In genomic region chr6:43575105-43575771, GRCh38 we compare ENCODE assay signal across 1 cellular context.
TF ChIP-seq lines count a peak whose summit lies in the region.

No MANE protein-coding gene starts in this region.

TF ChIP-seq in HepG2, 621 proteins besides CTCF, POLR2A, EP300 and RAD21 (continued from another document and continues in another):
- TF ChIP-seq ZBTB40 (IDR thresholded peaks at IDR 0.05) (no peak), ZBTB40 (CRISPR knock-in tag; IDR thresholded peaks at IDR 0.05) (peak; percentile 24; the same call in 1 of the 2 replicates), ZBTB38 (CRISPR knock-in tag; IDR thresholded peaks at IDR 0.05) (no peak), ZNF879 (CRISPR knock-in tag; IDR thresholded peaks at IDR 0.05) (peak; percentile 21; the same call in 1 of the 2 replicates), TEAD3 (CRISPR knock-in tag; optimal IDR thresholded peaks at IDR 0.05; ENCODE audit: borderline replicate concordance) (no peak), ZBTB20 (CRISPR knock-in tag; IDR thresholded peaks at IDR 0.05; ENCODE audit: borderline replicate concordance, low read depth) (no peak; the same call in 1 of the 2 replicates), ATM (IDR thresholded peaks at IDR 0.05; ENCODE audit: borderline replicate concordance) (no peak), REL (CRISPR knock-in tag; conservative IDR thresholded peaks at IDR 0.05) (peak; percentile 76; the same call in 1 of the 2 replicates), ZKSCAN5 (CRISPR knock-in tag; IDR thresholded peaks at IDR 0.05) (no peak), HOXA9 (CRISPR knock-in tag; IDR thresholded peaks at IDR 0.05; ENCODE audit: borderline replicate concordance) (no peak), HIVEP1 (CRISPR knock-in tag; IDR thresholded peaks at IDR 0.05) (peak; percentile 54; the same call in 1 of the 2 replicates), RARA (CRISPR knock-in tag; IDR thresholded peaks at IDR 0.05) (0 out of 2 replicates have a peak, but pooled peaks have one; percentile 11), FOXM1 (CRISPR knock-in tag; IDR thresholded peaks at IDR 0.05) (peak; percentile 49; the same call in 1 of the 2 replicates), FOXA1 (IDR thresholded peaks at IDR 0.05) (no peak), FOXA1 (CRISPR knock-in tag; IDR thresholded peaks at IDR 0.05) (0 out of 2 replicates have a peak, but pooled peaks have one; percentile 1), TFDP1 (CRISPR knock-in tag; IDR thresholded peaks at IDR 0.05; ENCODE audit: borderline replicate concordance) (peak; percentile 44; the same call in 1 of the 2 replicates), ZNF331 (CRISPR knock-in tag; IDR thresholded peaks at IDR 0.05) (peak; percentile 11; the same call in 1 of the 2 replicates), MTF2 (CRISPR knock-in tag; IDR thresholded peaks at IDR 0.05; ENCODE audit: borderline replicate concordance) (peak; percentile 20), RBM39 (IDR thresholded peaks at IDR 0.05; ENCODE audit: low read depth, low read length, poor library complexity, severe bottlenecking) (peak; percentile 75), POGK (CRISPR knock-in tag; conservative IDR thresholded peaks at IDR 0.05) (peak; percentile 28), RARG (CRISPR knock-in tag; IDR thresholded peaks at IDR 0.05; ENCODE audit: low read depth) (peak; percentile 42; the same call in 1 of the 2 replicates), SIN3A (IDR thresholded peaks at IDR 0.05; ENCODE audit: borderline replicate concordance, low read depth, low read length) (peak; percentile 74), ARHGAP35 (CRISPR knock-in tag; IDR thresholded peaks at IDR 0.05; ENCODE audit: borderline replicate concordance) (0 out of 2 replicates have a peak, but pooled peaks have one; percentile 9), YEATS4 (CRISPR knock-in tag; IDR thresholded peaks at IDR 0.05; ENCODE audit: borderline replicate concordance) (no peak), CERS6 (CRISPR knock-in tag; IDR thresholded peaks at IDR 0.05) (no peak), YY1 (IDR thresholded peaks at IDR 0.05; ENCODE audit: insufficient read depth, insufficient replicate concordance, low read depth, low read length) (peak; percentile 22), PCBP1 (IDR thresholded peaks at IDR 0.05; ENCODE audit: borderline replicate concordance, low read depth, low read length) (peak; percentile 81; the same call in 1 of the 2 replicates), ZNF564 (CRISPR knock-in tag; IDR thresholded peaks at IDR 0.05) (0 out of 2 replicates have a peak, but pooled peaks have one; percentile 32), ZNF160 (CRISPR knock-in tag; IDR thresholded peaks at IDR 0.05) (0 out of 2 replicates have a peak, but pooled peaks have one; percentile 12), ZNF782 (CRISPR knock-in tag; IDR thresholded peaks at IDR 0.05; ENCODE audit: borderline replicate concordance) (no peak)
- TF ChIP-seq, protein P1, sequence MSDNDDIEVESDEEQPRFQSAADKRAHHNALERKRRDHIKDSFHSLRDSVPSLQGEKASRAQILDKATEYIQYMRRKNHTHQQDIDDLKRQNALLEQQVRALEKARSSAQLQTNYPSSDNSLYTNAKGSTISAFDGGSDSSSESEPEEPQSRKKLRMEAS (IDR thresholded peaks at IDR 0.05), result peak; percentile 33; the same call in 1 of the 2 replicates
- TF ChIP-seq, protein P2, sequence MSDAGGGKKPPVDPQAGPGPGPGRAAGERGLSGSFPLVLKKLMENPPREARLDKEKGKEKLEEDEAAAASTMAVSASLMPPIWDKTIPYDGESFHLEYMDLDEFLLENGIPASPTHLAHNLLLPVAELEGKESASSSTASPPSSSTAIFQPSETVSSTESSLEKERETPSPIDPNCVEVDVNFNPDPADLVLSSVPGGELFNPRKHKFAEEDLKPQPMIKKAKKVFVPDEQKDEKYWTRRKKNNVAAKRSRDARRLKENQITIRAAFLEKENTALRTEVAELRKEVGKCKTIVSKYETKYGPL (CRISPR knock-in tag; IDR thresholded peaks at IDR 0.05), result no peak
- TF ChIP-seq, protein P3, sequence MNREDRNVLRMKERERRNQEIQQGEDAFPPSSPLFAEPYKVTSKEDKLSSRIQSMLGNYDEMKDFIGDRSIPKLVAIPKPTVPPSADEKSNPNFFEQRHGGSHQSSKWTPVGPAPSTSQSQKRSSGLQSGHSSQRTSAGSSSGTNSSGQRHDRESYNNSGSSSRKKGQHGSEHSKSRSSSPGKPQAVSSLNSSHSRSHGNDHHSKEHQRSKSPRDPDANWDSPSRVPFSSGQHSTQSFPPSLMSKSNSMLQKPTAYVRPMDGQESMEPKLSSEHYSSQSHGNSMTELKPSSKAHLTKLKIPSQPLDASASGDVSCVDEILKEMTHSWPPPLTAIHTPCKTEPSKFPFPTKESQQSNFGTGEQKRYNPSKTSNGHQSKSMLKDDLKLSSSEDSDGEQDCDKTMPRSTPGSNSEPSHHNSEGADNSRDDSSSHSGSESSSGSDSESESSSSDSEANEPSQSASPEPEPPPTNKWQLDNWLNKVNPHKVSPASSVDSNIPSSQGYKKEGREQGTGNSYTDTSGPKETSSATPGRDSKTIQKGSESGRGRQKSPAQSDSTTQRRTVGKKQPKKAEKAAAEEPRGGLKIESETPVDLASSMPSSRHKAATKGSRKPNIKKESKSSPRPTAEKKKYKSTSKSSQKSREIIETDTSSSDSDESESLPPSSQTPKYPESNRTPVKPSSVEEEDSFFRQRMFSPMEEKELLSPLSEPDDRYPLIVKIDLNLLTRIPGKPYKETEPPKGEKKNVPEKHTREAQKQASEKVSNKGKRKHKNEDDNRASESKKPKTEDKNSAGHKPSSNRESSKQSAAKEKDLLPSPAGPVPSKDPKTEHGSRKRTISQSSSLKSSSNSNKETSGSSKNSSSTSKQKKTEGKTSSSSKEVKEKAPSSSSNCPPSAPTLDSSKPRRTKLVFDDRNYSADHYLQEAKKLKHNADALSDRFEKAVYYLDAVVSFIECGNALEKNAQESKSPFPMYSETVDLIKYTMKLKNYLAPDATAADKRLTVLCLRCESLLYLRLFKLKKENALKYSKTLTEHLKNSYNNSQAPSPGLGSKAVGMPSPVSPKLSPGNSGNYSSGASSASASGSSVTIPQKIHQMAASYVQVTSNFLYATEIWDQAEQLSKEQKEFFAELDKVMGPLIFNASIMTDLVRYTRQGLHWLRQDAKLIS (CRISPR knock-in tag; IDR thresholded peaks at IDR 0.05), result no peak
- TF ChIP-seq, protein P4, sequence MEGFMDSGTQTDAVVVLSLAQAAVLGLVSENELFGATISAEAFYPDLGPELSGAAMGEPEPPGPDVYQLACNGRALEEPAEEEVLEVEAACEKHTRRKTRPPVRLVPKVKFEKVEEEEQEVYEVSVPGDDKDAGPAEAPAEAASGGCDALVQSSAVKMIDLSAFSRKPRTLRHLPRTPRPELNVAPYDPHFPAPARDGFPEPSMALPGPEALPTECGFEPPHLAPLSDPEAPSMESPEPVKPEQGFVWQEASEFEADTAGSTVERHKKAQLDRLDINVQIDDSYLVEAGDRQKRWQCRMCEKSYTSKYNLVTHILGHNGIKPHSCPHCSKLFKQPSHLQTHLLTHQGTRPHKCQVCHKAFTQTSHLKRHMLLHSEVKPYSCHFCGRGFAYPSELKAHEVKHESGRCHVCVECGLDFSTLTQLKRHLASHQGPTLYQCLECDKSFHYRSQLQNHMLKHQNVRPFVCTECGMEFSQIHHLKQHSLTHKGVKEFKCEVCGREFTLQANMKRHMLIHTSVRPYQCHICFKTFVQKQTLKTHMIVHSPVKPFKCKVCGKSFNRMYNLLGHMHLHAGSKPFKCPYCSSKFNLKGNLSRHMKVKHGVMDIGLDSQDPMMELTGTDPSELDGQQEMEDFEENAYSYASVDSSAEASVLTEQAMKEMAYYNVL (CRISPR knock-in tag; IDR thresholded peaks at IDR 0.05; ENCODE audit: borderline replicate concordance), result 0 out of 2 replicates have a peak, but pooled peaks have one; percentile 7
